ENCODE assay signal across 22 cellular contexts in the genomic region with DNA sequence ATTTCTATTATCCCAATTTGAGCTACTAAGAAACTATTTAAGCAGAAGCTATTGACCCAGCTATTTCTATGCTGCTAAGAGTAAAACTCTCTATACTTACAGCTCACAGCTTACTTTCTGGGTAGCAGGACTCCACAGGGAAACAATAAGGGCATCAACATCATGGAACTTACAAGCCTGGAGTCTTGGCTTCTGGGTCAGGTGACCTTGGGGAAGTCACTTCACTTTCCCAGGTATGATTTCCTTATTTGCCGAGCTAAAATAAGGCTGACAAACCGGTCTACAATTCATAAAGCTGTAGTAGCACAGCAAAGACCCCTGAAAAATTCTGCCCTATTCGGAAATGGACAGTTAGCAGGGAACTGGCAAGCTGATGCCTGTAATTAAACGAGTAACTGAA.
A peak's percentile ranks its signal among the peaks of the same experiment; 100 is the strongest.
DNase-seq lines count a peak whose midpoint lies in the region; ATAC-seq, FAIRE-seq and TF ChIP-seq lines count a peak whose summit lies in the region.
"Had no signal": no experiment of that assay in that cellular context is flagged by ENCODE, and none has a peak within 500 bp of the region (broad histone marks: within the 10 kb centered on the region; RNA-seq: fewer than 3 reads in every experiment).

No MANE protein-coding gene starts in this region.

- H3K79me1 ChIP-seq in trophoblast cell (ENCODE audit: low read length), result peaks cover 27% of the 10 kb centered on the region

- DNase-seq in GM23338 (ENCODE audit: low spot score), result no peak
- no peak for DNase-seq in SJCRH30
- DNase-seq in trophoblast cell, result peak in 1 of 2 donors; percentile 40
- no peak for DNase-seq in activated gamma-delta T cell treated with Interleukin-2 at 50 U/mL for 16 hours
- DNase-seq in Ammon's horn (ENCODE audit: low spot score), result no peak
- DNase-seq in frontal cortex (ENCODE audit: low spot score in 2 of 2), result no peak
- DNase-seq: activated CD4-positive, alpha-beta T cell treated with anti-CD3 and anti-CD28 coated beads for 48 hours; activated naive CD4-positive, alpha-beta T cell treated with Interleukin-2 at 50 U/mL for 16 hours; adrenal gland; BE2C; brain microvascular endothelial cell; dorsolateral prefrontal cortex; GF-D8; NCI-H1694 treated with DMSO at 0.1 percent for 48 hours; NCI-H2171; NCI-H510A had no signal

- FAIRE-seq in frontal cortex (lab: Jason Lieb, UNC), result no peak
- FAIRE-seq: GM18507 had no signal

- no peak overlapping the region for H2AFZ ChIP-seq in GM23338
- H2AFZ ChIP-seq in trophoblast cell (ENCODE audit: insufficient read depth, low read length, poor library complexity), result no peak overlapping the region

- H3K4ac ChIP-seq in trophoblast cell (ENCODE audit: low read depth, low read length), result no peak overlapping the region

- H3K27ac Mint-ChIP-seq in GM23338, result no peak overlapping the region
- H3K27ac Mint-ChIP-seq: stimulated activated naive CD8-positive, alpha-beta T cell treated with anti-CD3 and anti-CD28 coated beads, Interleukin-15, Interleukin-2, amounts not matched to agents 100 ng/mL and 50 ng/mL, for 24 hours; T-helper 2 cell treated with Interferon-gamma antibody and Interleukin-4, amounts not matched to agents 5 μg/mL and 100 μg/mL, for 36 hours had no signal

- peak overlapping the region; percentile 77 for H2BK5ac ChIP-seq in trophoblast cell (ENCODE audit: low read depth, low read length, poor library complexity)

- no peak overlapping the region for H4K8ac ChIP-seq in trophoblast cell (ENCODE audit: low read depth, low read length)

- TF ChIP-seq CTCF in GM23338 (conservative IDR thresholded peaks at IDR 0.05; ENCODE audit: low read depth in 2 of 2), result no peak

- H4K20me1 ChIP-seq in GM23338 (replicated peaks; ENCODE audit: insufficient read depth), result 0 out of 2 replicates have a peak, but pooled peaks cover 10% of the 10 kb centered on the region

- H3K4me2 ChIP-seq in GM23338, result peak overlapping the region; percentile 89
- no peak overlapping the region for H3K4me2 ChIP-seq in trophoblast cell (ENCODE audit: low read length)

- H3K4me1 ChIP-seq in GM23338 (ENCODE audit: insufficient read depth) (peaks cover 19% of the 10 kb centered on the region), SJCRH30 (peaks cover 14% of the 10 kb centered on the region), iPS-20b (ENCODE audit: insufficient read depth, low read length) (peaks cover 11% of the 10 kb centered on the region), trophoblast cell (ENCODE audit: control insufficient read depth in 1 of 2, insufficient read depth in 2 of 2, low read length in 2 of 2) (peaks cover 24 to 27% of the 10 kb centered on the region in 2 experiments)
- H3K4me1 ChIP-seq: BE2C had no signal

- H3K9ac ChIP-seq in iPS-20b (ENCODE audit: low read depth, low read length), result no peak overlapping the region
- no peak overlapping the region for H3K9ac ChIP-seq in trophoblast cell (ENCODE audit: low read length)

- no peak overlapping the region for H3K18ac ChIP-seq in trophoblast cell (ENCODE audit: low read length)

- no peak overlapping the region for H2AK5ac ChIP-seq in trophoblast cell (ENCODE audit: low read length)

- no peaks in the 10 kb centered on the region for H3K36me3 Mint-ChIP-seq in GM23338 (ENCODE audit: low read depth)

- H3K9me3 ChIP-seq in SJCRH30 (replicated peaks), result no peaks in the 10 kb centered on the region
- no peaks in the 10 kb centered on the region for H3K9me3 ChIP-seq in iPS-20b (ENCODE audit: insufficient read depth, low read depth, low read length)
- H3K9me3 ChIP-seq in trophoblast cell (ENCODE audit: insufficient read depth, low read depth, low read length), result no peaks in the 10 kb centered on the region
- H3K9me3 ChIP-seq: adrenal gland, BE2C had no signal

- H3K27me3 ChIP-seq in GM23338 (ENCODE audit: insufficient read depth) (peaks cover 99% of the 10 kb centered on the region), SJCRH30 (no peaks in the 10 kb centered on the region), iPS-20b (ENCODE audit: insufficient read depth, low read length) (peaks cover 90% of the 10 kb centered on the region), trophoblast cell (ENCODE audit: insufficient read depth, low read length) (no peaks in the 10 kb centered on the region)
- H3K27me3 ChIP-seq: brain microvascular endothelial cell had no signal

- no peaks in the 10 kb centered on the region for H3K79me2 ChIP-seq in GM23338 (replicated peaks; ENCODE audit: insufficient read depth)
- H3K79me2 ChIP-seq in trophoblast cell (ENCODE audit: control insufficient read depth, insufficient read depth, low read length, poor library complexity), result no peaks in the 10 kb centered on the region

- peaks cover 5% of the 10 kb centered on the region; the same call in 1 of the 2 replicates for H3F3A ChIP-seq in GM23338 (replicated peaks; ENCODE audit: low read depth)

- H3K27ac ChIP-seq in GM23338 (ENCODE audit: low read depth), result no peak overlapping the region
- H3K27ac ChIP-seq in SJCRH30, result peak overlapping the region; percentile 75; the same call in 1 of the 2 replicates
- no peak overlapping the region for H3K27ac ChIP-seq in iPS-20b (ENCODE audit: low read length)
- H3K27ac ChIP-seq in trophoblast cell (ENCODE audit: low read depth, low read length), result peak overlapping the region; percentile 48
- H3K27ac ChIP-seq: adrenal gland, brain microvascular endothelial cell, dorsolateral prefrontal cortex, skin epidermis had no signal

- peak overlapping the region; percentile 36 for H4K91ac ChIP-seq in trophoblast cell (ENCODE audit: low read depth, low read length)

- H3K9me2 ChIP-seq in GM23338 (ENCODE audit: insufficient read depth), result no peaks in the 10 kb centered on the region

- peak overlapping the region; percentile 61 for H3K4me3 ChIP-seq in GM23338
- H3K4me3 ChIP-seq in SJCRH30, result no peak overlapping the region
- H3K4me3 ChIP-seq in iPS-20b (ENCODE audit: low read length), result peak overlapping the region; percentile 57; the same call in 1 of the 2 replicates
- no peak overlapping the region for H3K4me3 ChIP-seq in trophoblast cell (ENCODE audit: low read depth, low read length)

- H2BK12ac ChIP-seq in trophoblast cell (ENCODE audit: low read length), result peak overlapping the region; percentile 66

- no peak for ATAC-seq in GM23338
- ATAC-seq in HG03135 (IDR thresholded peaks at IDR 0.05; ENCODE audit: unreplicated experiment), result no peak

- H2BK120ac ChIP-seq in trophoblast cell (ENCODE audit: insufficient read depth, low read length, poor library complexity), result peak overlapping the region; percentile 79

- H3K23ac ChIP-seq in trophoblast cell (ENCODE audit: low read length), result no peak overlapping the region

- H3K27me3 Mint-ChIP-seq in GM23338 (ENCODE audit: insufficient read depth, low read depth, poor library complexity), result peaks cover 68% of the 10 kb centered on the region

- H3K9me3 Mint-ChIP-seq in GM23338, result no peaks in the 10 kb centered on the region
- H3K9me3 Mint-ChIP-seq: T-helper 2 cell treated with Interferon-gamma antibody and Interleukin-4, amounts not matched to agents 5 μg/mL and 100 μg/mL, for 36 hours had no signal

- no peaks in the 10 kb centered on the region for H3K36me3 ChIP-seq in GM23338 (ENCODE audit: insufficient read depth)
- no peaks in the 10 kb centered on the region for H3K36me3 ChIP-seq in SJCRH30
- H3K36me3 ChIP-seq in iPS-20b (ENCODE audit: insufficient read depth, low read depth, low read length), result no peaks in the 10 kb centered on the region
- no peaks in the 10 kb centered on the region for H3K36me3 ChIP-seq in trophoblast cell (ENCODE audit: control insufficient read depth in 1 of 2, insufficient read depth in 2 of 2, low read length in 2 of 2)
- H3K36me3 ChIP-seq: adrenal gland, BE2C, brain microvascular endothelial cell had no signal

- H3K4me3 Mint-ChIP-seq in GM23338, result peak overlapping the region; percentile 60
- H3K4me3 Mint-ChIP-seq: stimulated activated naive CD8-positive, alpha-beta T cell treated with anti-CD3 and anti-CD28 coated beads, Interleukin-15, Interleukin-2, amounts not matched to agents 100 ng/mL and 50 ng/mL, for 24 hours; T-helper 2 cell treated with Interferon-gamma antibody and Interleukin-4, amounts not matched to agents 5 μg/mL and 100 μg/mL, for 36 hours had no signal

- H4K12ac ChIP-seq in trophoblast cell (ENCODE audit: low read depth, low read length), result no peak overlapping the region

- no peak overlapping the region for H3K14ac ChIP-seq in trophoblast cell (ENCODE audit: low read length)

- WGBS in trophoblast cell (ENCODE audit: extremely low coverage, insufficient coverage, insufficient read length), result no CpG with 5 or more reads among the region's 4 CpGs

- peaks cover 12% of the 10 kb centered on the region; the same call in 2 of the 3 replicates for H3K4me1 Mint-ChIP-seq in GM23338

Comparison
In these comparisons a context has a peak if more than half of its experiments do, and no peak if none do; other contexts are left out.
1. H3K27ac ChIP-seq: peak in SJCRH30 (single experiment) and trophoblast cell (single experiment); none in GM23338 (single experiment) and iPS-20b (single experiment).
2. H3K4me3 ChIP-seq: peak in GM23338 (single experiment) and iPS-20b (single experiment); none in SJCRH30 (single experiment) and trophoblast cell (single experiment).